ENCODE assay signal across 18 cellular contexts in genomic region chr6:14516947-14517346, GRCh38.
DNase-seq lines count a peak whose midpoint lies in the region; TF ChIP-seq lines count a peak whose summit lies in the region.
"Had no signal": no experiment of that assay in that cellular context is flagged by ENCODE, and none has a peak within 500 bp of the region (broad histone marks: within the 10 kb centered on the region; RNA-seq: fewer than 3 reads in every experiment).

No MANE protein-coding gene starts in this region.

- H3K79me1 ChIP-seq in mesenchymal stem cell (replicated peaks; ENCODE audit: low read length, poor library complexity, severe bottlenecking), result no peaks in the 10 kb centered on the region

- H3K9me2 ChIP-seq in GM23248 (ENCODE audit: insufficient read depth), result no peaks in the 10 kb centered on the region

- TF ChIP-seq CTCF in uterus (IDR thresholded peaks at IDR 0.05), result no peak

- H3K9ac ChIP-seq in GM23248, result peak overlapping the region; percentile 49
- H3K9ac ChIP-seq in mesenchymal stem cell (ENCODE audit: low read length), result peak overlapping the region; percentile 44

- peak overlapping the region; percentile 60 for H3K4me3 ChIP-seq in GM23248
- H3K4me3 ChIP-seq in mesenchymal stem cell (ENCODE audit: insufficient read depth in 1 of 2, low read depth in 1 of 2, low read length in 2 of 2), result peak overlapping the region in 1 of 2 experiments; percentile 63
- no peak overlapping the region for H3K4me3 ChIP-seq in uterus
- H3K4me3 ChIP-seq: SJSA1 had no signal

- no peak overlapping the region for H2BK15ac ChIP-seq in mesenchymal stem cell (ENCODE audit: low read depth, poor library complexity, severe bottlenecking)

- no peaks in the 10 kb centered on the region for H4K20me1 ChIP-seq in GM23248 (ENCODE audit: insufficient read depth)

- H3K4me2 ChIP-seq in GM23248 (ENCODE audit: unreplicated experiment), result peak overlapping the region; percentile 75
- H3K4me2 ChIP-seq in mesenchymal stem cell (ENCODE audit: low read length, poor library complexity, severe bottlenecking), result no peak overlapping the region

- H2AFZ ChIP-seq in GM23248 (peak overlapping the region; percentile 77), mesenchymal stem cell (ENCODE audit: low read depth, low read length) (no peak overlapping the region)

- H3F3A ChIP-seq in GM23248 (ENCODE audit: insufficient read depth), result peaks cover 21% of the 10 kb centered on the region

- H4K91ac ChIP-seq in mesenchymal stem cell (ENCODE audit: low read length), result no peak overlapping the region

- DNase-seq in GM23248 (peak; percentile 38), epithelial cell of prostate (ENCODE audit: low read depth, low spot score) (no peak), mesenchymal stem cell (no peak), uterus (peak; percentile 35 to 53), LoVo (ENCODE audit: low spot score) (no peak), foreskin melanocyte (no peak)
- DNase-seq in activated CD4-positive, alpha-beta T cell treated with anti-CD3 and anti-CD28 coated beads for 1 hour, result no peak
- DNase-seq: Calu3; CD4-positive, alpha-beta T cell; DMS53; H7; NCI-H1436 treated with DMSO at 0.1 percent for 48 hours; NCI-H2029 treated with DMSO at 0.1 percent for 48 hours; NCI-H510A treated with DMSO at 0.1 percent for 48 hours; NCI-H82; PC-3 had no signal

- no peak for TF ChIP-seq POLR2A in uterus (IDR thresholded peaks at IDR 0.05)

- H4K8ac ChIP-seq in mesenchymal stem cell (ENCODE audit: low read length), result no peak overlapping the region

- H3K27ac ChIP-seq in GM23248 (no peak overlapping the region), epithelial cell of prostate (peak overlapping the region; percentile 16), mesenchymal stem cell (ENCODE audit: low read length, poor library complexity, severe bottlenecking) (no peak overlapping the region), uterus (peak overlapping the region; percentile 36 to 59)
- H3K27ac ChIP-seq: HL-60, SJSA1 had no signal

- H3K9me3 ChIP-seq in GM23248 (ENCODE audit: low read depth) (no peaks in the 10 kb centered on the region), mesenchymal stem cell (ENCODE audit: control insufficient read depth, low read length) (no peaks in the 10 kb centered on the region), uterus (no peaks in the 10 kb centered on the region)
- H3K9me3 ChIP-seq: SJSA1 had no signal

- H2BK5ac ChIP-seq in mesenchymal stem cell (ENCODE audit: low read depth, low read length, poor library complexity, severe bottlenecking), result no peak overlapping the region

- H2BK120ac ChIP-seq in mesenchymal stem cell (ENCODE audit: low read depth, low read length), result no peak overlapping the region

- WGBS in GM23248 (ENCODE audit: low coverage in 1 of 2, low lambda C conversion rate in 2 of 2, missing lambda C conversion rate in 2 of 2), 2 experiments, result 7 to 9% methylated on average over 11 of the region's 11 CpGs
- WGBS in mesenchymal stem cell, result 73% methylated on average over 11 of the region's 11 CpGs

- peaks cover 28% of the 10 kb centered on the region for H3K4me1 ChIP-seq in GM23248 (ENCODE audit: insufficient read depth)
- H3K4me1 ChIP-seq in mesenchymal stem cell (ENCODE audit: control insufficient read depth, insufficient read depth, low read depth, low read length), result no peaks in the 10 kb centered on the region
- peaks cover 0 to 3% of the 10 kb centered on the region in 2 donors for H3K4me1 ChIP-seq in uterus
- H3K4me1 ChIP-seq: SJSA1 had no signal

- H2AK5ac ChIP-seq in mesenchymal stem cell (ENCODE audit: low read length, severe bottlenecking), result no peak overlapping the region

- H3K36me3 ChIP-seq in GM23248 (ENCODE audit: low read depth), result no peaks in the 10 kb centered on the region
- H3K36me3 ChIP-seq in mesenchymal stem cell (ENCODE audit: control insufficient read depth in 1 of 2, insufficient read depth in 2 of 2, low read depth in 1 of 2, low read length in 2 of 2), result no peaks in the 10 kb centered on the region
- no peaks in the 10 kb centered on the region for H3K36me3 ChIP-seq in uterus
- H3K36me3 ChIP-seq: SJSA1 had no signal

- H3K4ac ChIP-seq in mesenchymal stem cell (ENCODE audit: low read depth in 1 of 2, low read length in 2 of 2), result no peak overlapping the region

- no peak overlapping the region for H2BK12ac ChIP-seq in mesenchymal stem cell (ENCODE audit: low read length in 2 of 2)

- H3K14ac ChIP-seq in mesenchymal stem cell (ENCODE audit: low read length in 2 of 2), result no peak overlapping the region

- no peak overlapping the region for H3K18ac ChIP-seq in mesenchymal stem cell (ENCODE audit: low read depth in 1 of 2, low read length in 2 of 2)

- H3K27me3 ChIP-seq in GM23248 (replicated peaks; ENCODE audit: insufficient read depth) (no peaks in the 10 kb centered on the region), mesenchymal stem cell (ENCODE audit: control insufficient read depth in 1 of 2, insufficient read depth in 1 of 2, low read length in 2 of 2) (peaks cover 0 to 1% of the 10 kb centered on the region in 2 experiments), uterus (no peaks in the 10 kb centered on the region)
- H3K27me3 ChIP-seq: SJSA1 had no signal

- no peak overlapping the region for H3K23ac ChIP-seq in mesenchymal stem cell (ENCODE audit: low read length in 2 of 2)

- intact Hi-C loops in uterus (cut with DNase I; ENCODE audit: low total_unique reads), result no loop called here

- no peaks in the 10 kb centered on the region for H3K79me2 ChIP-seq in GM23248 (ENCODE audit: insufficient read depth)

- in situ Hi-C loops in GM23248 (cut with MboI), result no loop called here

Comparison
In these comparisons a context has a peak if more than half of its experiments do, and no peak if none do; other contexts are left out.
1. DNase-seq: peak in GM23248 (single experiment) and uterus (2 of 2); none in epithelial cell of prostate (single experiment), mesenchymal stem cell (single experiment), activated CD4-positive, alpha-beta T cell treated with anti-CD3 and anti-CD28 coated beads for 1 hour (single experiment), LoVo (single experiment) and foreskin melanocyte (single experiment).
2. H3K27ac ChIP-seq: peak in epithelial cell of prostate (single experiment) and uterus (2 of 2); none in GM23248 (single experiment) and mesenchymal stem cell (single experiment).